In the genomic region with DNA sequence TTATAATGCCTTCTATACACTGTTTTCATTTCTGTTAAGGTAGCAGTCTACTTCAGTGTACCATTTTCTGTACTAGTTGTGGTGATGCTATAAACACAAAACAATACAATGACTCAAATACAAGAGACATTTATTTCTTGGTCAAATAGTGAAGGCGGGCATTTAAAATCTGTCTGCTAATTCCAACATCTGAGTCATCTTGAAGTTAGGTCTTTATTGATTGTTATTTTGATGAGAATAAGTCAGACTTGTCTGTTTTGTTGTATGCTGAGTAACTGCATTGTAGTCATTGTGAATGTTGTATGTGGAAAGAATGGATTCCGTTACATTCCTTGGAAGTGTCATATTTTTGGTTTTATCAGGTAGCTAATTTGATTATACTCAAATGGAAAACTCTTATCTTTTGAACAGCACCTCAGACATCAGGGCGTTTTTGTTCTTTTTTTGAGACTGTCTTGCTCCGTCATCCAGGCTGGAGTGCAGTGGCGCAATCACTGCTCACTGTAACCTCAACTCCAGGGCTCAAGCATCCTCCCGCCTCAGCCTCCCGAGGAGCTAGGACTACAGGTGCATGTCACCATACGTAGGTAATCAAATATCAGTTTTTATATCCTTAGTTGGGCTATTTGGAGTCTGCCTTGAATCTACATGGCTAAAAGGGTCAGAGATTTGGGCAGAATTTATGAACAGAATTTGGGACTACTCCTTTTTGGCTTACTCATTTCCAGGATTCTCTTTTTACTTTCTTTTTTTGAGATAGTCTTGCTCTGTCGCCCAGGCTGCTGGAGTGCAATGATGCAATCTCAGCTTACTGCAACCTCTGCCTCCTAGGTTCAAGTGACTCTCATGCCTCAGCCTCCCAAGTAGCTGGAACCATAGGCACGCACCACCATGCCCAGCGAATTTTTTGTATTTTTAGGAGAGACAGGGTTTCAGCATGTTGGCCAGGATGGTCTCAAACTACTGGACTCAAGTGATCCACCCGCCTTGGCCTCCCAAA, we compare ENCODE assay signal across 17 cellular contexts. TPM values are rescaled to one million over a fixed set of nuclear protein-coding genes. Genes with fewer than 3 reads are reported as not detected.
DNase-seq lines count a peak whose midpoint lies in the region; ATAC-seq, FAIRE-seq and TF ChIP-seq lines count a peak whose summit lies in the region.
"Had no signal": no experiment of that assay in that cellular context is flagged by ENCODE, and none has a peak within 500 bp of the region (broad histone marks: within the 10 kb centered on the region; RNA-seq: fewer than 3 reads in every experiment).

No MANE protein-coding gene starts in this region.

- FAIRE-seq in HTR-8/SVneo (lab: Jason Lieb, UNC), result peak; percentile 88
- FAIRE-seq: A204.1 had no signal

- POLR2A ChIA-PET in activated CD4-positive, alpha-beta T cell treated with anti-CD3 and anti-CD28 coated beads, Interleukin-2, amount 10 ng/mL, durations not matched to agents 7 days and 5 days (lab: Charles Lee), result no interaction called here

- peaks cover 5 to 52% (median 23%) of the 10 kb centered on the region in 4 donors for H3K4me1 ChIP-seq in stomach

- 89 to 95% (median 92%) methylated on average over 12 of the region's 12 CpGs for WGBS in stomach, 5 donors

- intact Hi-C loops in stomach (cut with DNase I; ENCODE audit: low total_unique reads), result no loop called here

- peaks cover 2% of the 10 kb centered on the region for H3K4me1 Mint-ChIP-seq in endothelial cell (ENCODE audit: unreplicated experiment)
- peaks cover 20% of the 10 kb centered on the region for H3K4me1 Mint-ChIP-seq in activated CD4-positive, alpha-beta T cell treated with anti-CD3 and anti-CD28 coated beads, Interleukin-2, amount 10 ng/mL, durations not matched to agents 7 days and 5 days

- TF ChIP-seq CTCF in endothelial cell (IDR thresholded peaks at IDR 0.05; ENCODE audit: unreplicated experiment) (no peak), stomach (IDR thresholded peaks at IDR 0.05) (no peak)

- peaks cover 7% of the 10 kb centered on the region for H3K27me3 Mint-ChIP-seq in endothelial cell (ENCODE audit: unreplicated experiment)
- no peaks in the 10 kb centered on the region for H3K27me3 Mint-ChIP-seq in activated CD4-positive, alpha-beta T cell treated with anti-CD3 and anti-CD28 coated beads, Interleukin-2, amount 10 ng/mL, durations not matched to agents 7 days and 5 days

- TF ChIP-seq POLR2A in stomach (IDR thresholded peaks at IDR 0.05), result no peak

- H3K9me3 Mint-ChIP-seq in endothelial cell (ENCODE audit: unreplicated experiment), result no peaks in the 10 kb centered on the region
- H3K9me3 Mint-ChIP-seq in activated CD4-positive, alpha-beta T cell treated with anti-CD3 and anti-CD28 coated beads, Interleukin-2, amount 10 ng/mL, durations not matched to agents 7 days and 5 days, result no peaks in the 10 kb centered on the region
- H3K9me3 Mint-ChIP-seq: CD8-positive, alpha-beta T cell had no signal

- CTCF ChIA-PET in activated CD4-positive, alpha-beta T cell treated with anti-CD3 and anti-CD28 coated beads, Interleukin-2, amount 10 ng/mL, durations not matched to agents 7 days and 5 days (lab: Charles Lee), result interaction anchor here (0.5 to 1.3 kb wide), 7 partner anchors 12 to 197 kb away, joined by 3 to 6 read pairs (median 3); a partner anchor contains a TSS

- H3K27me3 ChIP-seq in stomach, result no peaks in the 10 kb centered on the region

- H3K9me3 ChIP-seq in stomach, result no peaks in the 10 kb centered on the region
- H3K9me3 ChIP-seq: HAP-1 had no signal

- peaks cover 7 to 50% (median 40%) of the 10 kb centered on the region in 4 donors for H3K36me3 ChIP-seq in stomach

- DNase-seq in ELR (ENCODE audit: low read depth), result peak; percentile 15
- DNase-seq in HTR-8/SVneo (ENCODE audit: insufficient read length, low spot score), result no peak
- DNase-seq in endothelial cell (ENCODE audit: low spot score), result no peak
- DNase-seq in renal cortical epithelial cell (ENCODE audit: low read depth), result peak; percentile 51
- DNase-seq in activated CD4-positive, alpha-beta T cell treated with anti-CD3 and anti-CD28 coated beads, Interleukin-2, amount 10 ng/mL, durations not matched to agents 7 days and 5 days, result no peak
- no peak for DNase-seq in stomach
- no peak for DNase-seq in activated CD8-positive, alpha-beta memory T cell treated with anti-CD3 and anti-CD28 coated beads, Interleukin-2, amount 50 U/mL, for 48 hours
- DNase-seq: Calu3; CD8-positive, alpha-beta T cell; DMS53; EL; NCI-H774; PC-9 had no signal

- peak overlapping the region; percentile 82 for H3K4me3 Mint-ChIP-seq in endothelial cell (ENCODE audit: unreplicated experiment)
- H3K4me3 Mint-ChIP-seq in activated CD4-positive, alpha-beta T cell treated with anti-CD3 and anti-CD28 coated beads, Interleukin-2, amount 10 ng/mL, durations not matched to agents 7 days and 5 days, result no peak overlapping the region
- H3K4me3 Mint-ChIP-seq: CD8-positive, alpha-beta T cell had no signal

- no peak for TF ChIP-seq EP300 in stomach (IDR thresholded peaks at IDR 0.05)

- no peak overlapping the region for H3K4me3 ChIP-seq in stomach
- H3K4me3 ChIP-seq: HAP-1, PC-9 had no signal

- ATAC-seq in GM21526 (IDR thresholded peaks at IDR 0.05; ENCODE audit: low FRiP score, unreplicated experiment), result no peak

- H3K36me3 Mint-ChIP-seq in endothelial cell (ENCODE audit: low read depth, unreplicated experiment), result peaks cover 24% of the 10 kb centered on the region
- peaks cover 21% of the 10 kb centered on the region for H3K36me3 Mint-ChIP-seq in activated CD4-positive, alpha-beta T cell treated with anti-CD3 and anti-CD28 coated beads, Interleukin-2, amount 10 ng/mL, durations not matched to agents 7 days and 5 days (ENCODE audit: low read depth)

- H3K27ac ChIP-seq in stomach, result no peak overlapping the region
- H3K27ac ChIP-seq: HL-60, PC-9 had no signal

- peak overlapping the region; percentile 50 for H3K27ac Mint-ChIP-seq in endothelial cell (ENCODE audit: unreplicated experiment)
- no peak overlapping the region for H3K27ac Mint-ChIP-seq in activated CD4-positive, alpha-beta T cell treated with anti-CD3 and anti-CD28 coated beads, Interleukin-2, amount 10 ng/mL, durations not matched to agents 7 days and 5 days
- H3K27ac Mint-ChIP-seq: CD8-positive, alpha-beta T cell had no signal

RNA-seq across cellular contexts. Expression of a gene that starts 56.8 kb away (rescaled TPM):
- total RNA-seq in endothelial cell (ENCODE audit: unreplicated experiment) (1.1 TPM), renal cortical epithelial cell (21.4 and 164 TPM in 2 replicates), stomach (10 to 100 TPM in 3 of 5 donors, 1 to 10 TPM in 2; 7.7 to 53.1 (median 18.0) TPM)
- under 1 TPM; 0.30 to 0.46 TPM for total RNA-seq in activated CD4-positive, alpha-beta T cell treated with anti-CD3 and anti-CD28 coated beads, Interleukin-2, amount 10 ng/mL, durations not matched to agents 7 days and 5 days
- polyA plus RNA-seq in stomach, result 1 to 10 TPM; 1.1 to 5.4 (median 2.6) TPM
- total RNA-seq: CD8-positive, alpha-beta T cell; PC-9 had no signal

Comparison
In these comparisons a context has a peak if more than half of its experiments do, and no peak if none do; other contexts are left out.
1. DNase-seq: peak in ELR (single experiment) and renal cortical epithelial cell (single experiment); none in HTR-8/SVneo (single experiment), endothelial cell (single experiment), activated CD4-positive, alpha-beta T cell treated with anti-CD3 and anti-CD28 coated beads, Interleukin-2, amount 10 ng/mL, durations not matched to agents 7 days and 5 days (single experiment), stomach (single experiment) and activated CD8-positive, alpha-beta memory T cell treated with anti-CD3 and anti-CD28 coated beads, Interleukin-2, amount 50 U/mL, for 48 hours (single experiment).